Comparison of ENCODE assay signal across 8 cellular contexts in genomic region chr2:25340340-25340886, GRCh38. TPM values are rescaled to one million over a fixed set of nuclear protein-coding genes. Genes with fewer than 3 reads are reported as not detected.
DNase-seq lines count a peak whose midpoint lies in the region; ATAC-seq and TF ChIP-seq lines count a peak whose summit lies in the region.

No MANE protein-coding gene starts in this region.

- H3K9me3 ChIP-seq in tibial nerve, result no peaks in the 10 kb centered on the region

- CTCF ChIA-PET in HEK293T (lab: Yijun Ruan, JAX), result interaction anchor here (2.4 kb wide), 1 partner anchor 22 kb away, joined by 10 read pairs; no protein-coding TSS in a partner anchor

- 2 to 5% methylated on average over 15 to 39 of the region's 59 CpGs for WGBS in tibial nerve, 2 donors

- no peaks in the 10 kb centered on the region for H3K36me3 Mint-ChIP-seq in memory B cell

- peak overlapping the region; percentile 62 to 91 (median 82) for H3K27ac ChIP-seq in tibial nerve

- no peaks in the 10 kb centered on the region for H3K27me3 Mint-ChIP-seq in memory B cell

- peaks cover 16% of the 10 kb centered on the region for H3K4me1 Mint-ChIP-seq in memory B cell

- no peak for TF ChIP-seq POLR2A in tibial nerve (IDR thresholded peaks at IDR 0.05)

- H3K36me3 ChIP-seq in tibial nerve, result no peaks in the 10 kb centered on the region

- no peaks in the 10 kb centered on the region for H3K9me3 Mint-ChIP-seq in memory B cell

- H3K4me3 Mint-ChIP-seq in memory B cell, result peak overlapping the region; percentile 76

- H3K4me3 ChIP-seq in cardiac fibroblast (replicated peaks in 1 of 2; ENCODE audit: low read depth in 2 of 2, low read length in 2 of 2) (peak overlapping the region; percentile 58 to 62), tibial nerve (peak overlapping the region; percentile 52 to 80 (median 64))

- H3K27ac Mint-ChIP-seq in memory B cell, result no peak overlapping the region

- no peak for TF ChIP-seq CTCF in cardiac fibroblast (IDR thresholded peaks at IDR 0.05; ENCODE audit: low read depth, low read length)
- TF ChIP-seq CTCF in tibial nerve (IDR thresholded peaks at IDR 0.05), result no peak

- POLR2A ChIA-PET in HEK293T (lab: Yijun Ruan, JAX), result interaction anchor here (1.1 kb wide), 1 partner anchor 36 kb away, joined by 3 read pairs; no protein-coding TSS in a partner anchor

- peaks cover 3 to 51% (median 29%) of the 10 kb centered on the region in 4 donors for H3K4me1 ChIP-seq in tibial nerve

- DNase-seq in DMS 273 (lab: John Stamatoyannopoulos, UW; ENCODE audit: unreplicated experiment), result peak; percentile 62
- no peak for DNase-seq in DMS 273 treated with DMSO at 0.1 percent for 48 hours (lab: John Stamatoyannopoulos, UW)
- peak; percentile 75 for DNase-seq in NCI-H82 (lab: John Stamatoyannopoulos, UW)
- no peak for DNase-seq in cardiac fibroblast (ENCODE audit: low read depth in 2 of 2)
- DNase-seq in memory B cell (ENCODE audit: low spot score in 2 of 2), result no peak
- no peak for DNase-seq in tibial nerve (ENCODE audit: low spot score in 2 of 2)
- DNase-seq in HEK293T (ENCODE audit: extremely low spot score), result no peak

- no peak for ATAC-seq in memory B cell (ENCODE audit: low read depth)
- ATAC-seq in HG03520 (IDR thresholded peaks at IDR 0.05; ENCODE audit: unreplicated experiment), result no peak

- TF ChIP-seq EP300 in tibial nerve (IDR thresholded peaks at IDR 0.05), result no peak

- H3K27me3 ChIP-seq in tibial nerve, result no peaks in the 10 kb centered on the region

TF ChIP-seq in HEK293T, 16 proteins besides CTCF, POLR2A, EP300 and RAD21:
- TF ChIP-seq ELF4 (IDR thresholded peaks at IDR 0.05) (no peak), ARNT (IDR thresholded peaks at IDR 0.05) (no peak), TARDBP (IDR thresholded peaks at IDR 0.05) (no peak), L3MBTL2 (conservative IDR thresholded peaks at IDR 0.05) (no peak), ZNF384 (IDR thresholded peaks at IDR 0.05) (no peak), LEF1 (IDR thresholded peaks at IDR 0.05; ENCODE audit: borderline replicate concordance) (no peak), NFRKB (IDR thresholded peaks at IDR 0.05) (no peak), FOXA1 (IDR thresholded peaks at IDR 0.05) (no peak)
- TF ChIP-seq, protein P1, sequence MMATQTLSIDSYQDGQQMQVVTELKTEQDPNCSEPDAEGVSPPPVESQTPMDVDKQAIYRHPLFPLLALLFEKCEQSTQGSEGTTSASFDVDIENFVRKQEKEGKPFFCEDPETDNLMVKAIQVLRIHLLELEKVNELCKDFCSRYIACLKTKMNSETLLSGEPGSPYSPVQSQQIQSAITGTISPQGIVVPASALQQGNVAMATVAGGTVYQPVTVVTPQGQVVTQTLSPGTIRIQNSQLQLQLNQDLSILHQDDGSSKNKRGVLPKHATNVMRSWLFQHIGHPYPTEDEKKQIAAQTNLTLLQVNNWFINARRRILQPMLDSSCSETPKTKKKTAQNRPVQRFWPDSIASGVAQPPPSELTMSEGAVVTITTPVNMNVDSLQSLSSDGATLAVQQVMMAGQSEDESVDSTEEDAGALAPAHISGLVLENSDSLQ (IDR thresholded peaks at IDR 0.05), result no peak

RNA-seq across cellular contexts. Expression of gene DNMT3A, which starts 1.3 kb away (rescaled TPM):
- total RNA-seq in tibial nerve, result 10 to 100 TPM; 17.4 to 28.4 (median 25.0) TPM

Comparison
In these comparisons a context has a peak if more than half of its experiments do, and no peak if none do; other contexts are left out.
1. DNase-seq: peak in DMS 273 (single experiment) and NCI-H82 (single experiment); none in DMS 273 treated with DMSO at 0.1 percent for 48 hours (single experiment), cardiac fibroblast (0 of 2), memory B cell (0 of 2), tibial nerve (0 of 2) and HEK293T (single experiment).